ENCODE assay signal across 1 cellular context in genomic region chr14:23359167-23359626, GRCh38.
TF ChIP-seq lines count a peak whose summit lies in the region.

No MANE protein-coding gene starts in this region.

TF ChIP-seq in HepG2, 621 proteins besides CTCF, POLR2A, EP300 and RAD21 (continues in another document):
- no peak for TF ChIP-seq GABPA (IDR thresholded peaks at IDR 0.05; ENCODE audit: low read depth, low read length)
- TF ChIP-seq GABPA (CRISPR knock-in tag; IDR thresholded peaks at IDR 0.05; ENCODE audit: low read depth) = 0 out of 2 replicates have a peak, but pooled peaks have one; percentile 11
- peak; percentile 24; the same call in 1 of the 2 replicates for TF ChIP-seq ZFX (CRISPR knock-in tag; IDR thresholded peaks at IDR 0.05; ENCODE audit: low read depth)
- no peak for TF ChIP-seq MEF2D (CRISPR knock-in tag; IDR thresholded peaks at IDR 0.05)
- peak; percentile 19; the same call in 1 of the 2 replicates for TF ChIP-seq ZNF687 (CRISPR knock-in tag; IDR thresholded peaks at IDR 0.05)
- TF ChIP-seq CHD2 (IDR thresholded peaks at IDR 0.05; ENCODE audit: low read depth, low read length) = no peak; the same call in 1 of the 2 replicates
- TF ChIP-seq ESRRA (CRISPR knock-in tag; IDR thresholded peaks at IDR 0.05; ENCODE audit: low read depth) = peak; percentile 67; the same call in 1 of the 2 replicates
- no peak for TF ChIP-seq YEATS2 (CRISPR knock-in tag; IDR thresholded peaks at IDR 0.05; ENCODE audit: borderline replicate concordance)
- TF ChIP-seq ZNF619 (CRISPR knock-in tag; IDR thresholded peaks at IDR 0.05) = no peak
- TF ChIP-seq POGK (CRISPR knock-in tag; conservative IDR thresholded peaks at IDR 0.05) = no peak
- TF ChIP-seq PATZ1 (CRISPR knock-in tag; IDR thresholded peaks at IDR 0.05) = peak; percentile 85
- TF ChIP-seq ATF7 (IDR thresholded peaks at IDR 0.05) = no peak
- TF ChIP-seq ATF7 (CRISPR knock-in tag; IDR thresholded peaks at IDR 0.05) = 0 out of 2 replicates have a peak, but pooled peaks have one; percentile 15
- peak; percentile 44; the same call in 1 of the 2 replicates for TF ChIP-seq ZNF281 (CRISPR knock-in tag; IDR thresholded peaks at IDR 0.05; ENCODE audit: borderline replicate concordance)
- TF ChIP-seq ZNF776 (CRISPR knock-in tag; IDR thresholded peaks at IDR 0.05) = no peak
- TF ChIP-seq ZNF550 (CRISPR knock-in tag; IDR thresholded peaks at IDR 0.05; ENCODE audit: borderline replicate concordance) = no peak
- peak; percentile 41; the same call in 1 of the 2 replicates for TF ChIP-seq HIC2 (CRISPR knock-in tag; IDR thresholded peaks at IDR 0.05; ENCODE audit: low read depth)
- peak; percentile 9; the same call in 1 of the 2 replicates for TF ChIP-seq MTA1 (CRISPR knock-in tag; IDR thresholded peaks at IDR 0.05; ENCODE audit: borderline replicate concordance)
- no peak for TF ChIP-seq HOXA3 (CRISPR knock-in tag; IDR thresholded peaks at IDR 0.05)
- no peak for TF ChIP-seq NONO (IDR thresholded peaks at IDR 0.05)
- 0 out of 2 replicates have a peak, but pooled peaks have one; percentile 18 for TF ChIP-seq NONO (CRISPR knock-in tag; conservative IDR thresholded peaks at IDR 0.05)
- TF ChIP-seq ZNF605 (CRISPR knock-in tag; IDR thresholded peaks at IDR 0.05) = 0 out of 2 replicates have a peak, but pooled peaks have one; percentile 27
- TF ChIP-seq RELA (CRISPR knock-in tag; IDR thresholded peaks at IDR 0.05) = no peak
- TF ChIP-seq ZNF382 (CRISPR knock-in tag; IDR thresholded peaks at IDR 0.05; ENCODE audit: borderline replicate concordance) = no peak
- TF ChIP-seq ZNF770 (CRISPR knock-in tag; IDR thresholded peaks at IDR 0.05) = peak; percentile 73; the same call in 1 of the 2 replicates
- TF ChIP-seq ZNF430 (CRISPR knock-in tag; IDR thresholded peaks at IDR 0.05) = 0 out of 2 replicates have a peak, but pooled peaks have one; percentile 31
- TF ChIP-seq HES4 (CRISPR knock-in tag; IDR thresholded peaks at IDR 0.05; ENCODE audit: borderline replicate concordance) = 0 out of 2 replicates have a peak, but pooled peaks have one; percentile 76
- TF ChIP-seq SP2 (CRISPR knock-in tag; IDR thresholded peaks at IDR 0.05) = no peak
- peak; percentile 8 for TF ChIP-seq TEAD3 (CRISPR knock-in tag; optimal IDR thresholded peaks at IDR 0.05; ENCODE audit: borderline replicate concordance)
- TF ChIP-seq MAX (IDR thresholded peaks at IDR 0.05) = no peak
- TF ChIP-seq ZNF839 (CRISPR knock-in tag; IDR thresholded peaks at IDR 0.05; ENCODE audit: borderline replicate concordance) = peak; percentile 85; the same call in 1 of the 2 replicates
- no peak for TF ChIP-seq TFE3 (CRISPR knock-in tag; IDR thresholded peaks at IDR 0.05)
- peak; percentile 57 for TF ChIP-seq PAXIP1 (CRISPR knock-in tag; conservative IDR thresholded peaks at IDR 0.05)
- 0 out of 2 replicates have a peak, but pooled peaks have one; percentile 16 for TF ChIP-seq NR2F6 (IDR thresholded peaks at IDR 0.05)
- no peak for TF ChIP-seq NR2F6 (CRISPR knock-in tag; IDR thresholded peaks at IDR 0.05)
- peak; percentile 35; the same call in 1 of the 2 replicates for TF ChIP-seq GABPB1 (CRISPR knock-in tag; IDR thresholded peaks at IDR 0.05)
